In genomic region chr2:132779206-132779605, GRCh38 we compare ENCODE assay signal across 8 cellular contexts.
"Had no signal": no experiment of that assay in that cellular context is flagged by ENCODE, and none has a peak within 500 bp of the region (broad histone marks: within the 10 kb centered on the region; RNA-seq: fewer than 3 reads in every experiment).

No MANE protein-coding gene starts in this region.

- H3K27me3 Mint-ChIP-seq: IgD-negative memory B cell had no signal

- H3K9me3 ChIP-seq: HAP-1 had no signal

- H3K9me3 Mint-ChIP-seq: IgD-negative memory B cell had no signal

- H3K36me3 ChIP-seq: HAP-1 had no signal

- H3K36me3 Mint-ChIP-seq: IgD-negative memory B cell had no signal

- H3K27ac Mint-ChIP-seq: HFFc6, IgD-negative memory B cell had no signal

- DNase-seq: GOT3, H7, HFFc6, KBM-7 had no signal

- H3K4me1 ChIP-seq: HAP-1 had no signal

- H3K4me3 Mint-ChIP-seq: HFFc6, IgD-negative memory B cell had no signal

- ATAC-seq: HCT116, HepG2 had no signal

- H3K4me3 ChIP-seq: HAP-1 had no signal

- H3K4me1 Mint-ChIP-seq: IgD-negative memory B cell had no signal
